9 cellular contexts compared by ENCODE assay signal in the genomic region with DNA sequence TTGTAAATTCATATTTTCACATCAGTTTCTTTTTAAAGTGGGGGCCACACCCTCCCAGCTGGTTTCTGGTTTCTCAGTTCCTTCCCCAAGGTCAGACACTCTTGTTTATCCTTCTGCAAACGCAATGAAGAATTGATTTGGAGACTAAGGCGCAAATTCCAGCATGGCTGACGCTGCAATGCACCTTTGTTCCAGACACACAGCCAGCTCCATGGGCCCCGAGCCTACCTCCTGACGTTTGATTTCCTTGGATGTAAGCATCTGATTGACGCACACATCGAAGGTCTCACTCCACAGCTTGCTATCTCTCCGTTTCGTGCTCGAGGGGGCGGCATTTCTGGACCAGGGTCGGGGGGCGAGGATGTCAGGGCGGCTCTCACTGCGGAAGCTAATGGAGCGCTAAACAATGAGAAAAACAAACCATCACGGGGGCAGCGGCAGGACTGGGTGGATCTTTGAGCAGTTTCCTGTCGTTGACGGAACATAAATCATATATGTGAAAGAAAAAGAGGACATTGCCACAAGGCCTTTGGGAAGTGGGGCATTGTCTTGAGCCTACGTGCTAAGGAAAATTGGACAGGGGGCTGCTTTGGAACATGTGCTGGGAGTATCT. TPM values are rescaled to one million over a fixed set of nuclear protein-coding genes. Genes with fewer than 3 reads are reported as not detected.
DNase-seq lines count a peak whose midpoint lies in the region; ATAC-seq and TF ChIP-seq lines count a peak whose summit lies in the region.
"Had no signal": no experiment of that assay in that cellular context is flagged by ENCODE, and none has a peak within 500 bp of the region (broad histone marks: within the 10 kb centered on the region; RNA-seq: fewer than 3 reads in every experiment).

No MANE protein-coding gene starts in this region.

- ATAC-seq in left lobe of liver: peak; percentile 43
- ATAC-seq in upper lobe of left lung (ENCODE audit: low FRiP score in 2 of 2): peak; percentile 24 to 44
- ATAC-seq in HG02588 (IDR thresholded peaks at IDR 0.05; ENCODE audit: unreplicated experiment): no peak

- WGBS in upper lobe of left lung, 2 donors: 49 to 51% methylated on average over 19 to 21 of the region's 21 CpGs

- BruUV-seq in MCF 10A (replicated peaks; lab: Mats Ljungman, UMichigan): no TSS peak

- no peaks in the 10 kb centered on the region for H3K9me3 ChIP-seq in breast epithelium
- H3K9me3 ChIP-seq in upper lobe of left lung: no peaks in the 10 kb centered on the region
- H3K9me3 ChIP-seq: ascending aorta had no signal

- H3K36me3 ChIP-seq in breast epithelium: no peaks in the 10 kb centered on the region
- H3K36me3 ChIP-seq in upper lobe of left lung: peaks cover 0 to 9% (median 0%) of the 10 kb centered on the region in 4 donors
- H3K36me3 ChIP-seq: ascending aorta had no signal

- no peaks in the 10 kb centered on the region for H3K36me3 Mint-ChIP-seq in MCF 10A (ENCODE audit: insufficient read depth, unreplicated experiment)

- H3K4me1 ChIP-seq in breast epithelium (no peaks in the 10 kb centered on the region), upper lobe of left lung (peaks cover 51 to 86% (median 77%) of the 10 kb centered on the region in 4 donors)
- H3K4me1 ChIP-seq: ascending aorta had no signal

- peaks cover 27% of the 10 kb centered on the region for H3K4me1 Mint-ChIP-seq in MCF 10A (ENCODE audit: insufficient read depth, unreplicated experiment)

- CTCF ChIA-PET in MCF 10A (lab: Yijun Ruan, JAX): interaction anchor here (0.6 kb wide), 1 partner anchor 980 kb away, joined by 4 read pairs; no protein-coding TSS in a partner anchor

- H3K27me3 ChIP-seq in breast epithelium: no peaks in the 10 kb centered on the region
- no peaks in the 10 kb centered on the region for H3K27me3 ChIP-seq in upper lobe of left lung
- H3K27me3 ChIP-seq: ascending aorta had no signal

- H3K9me3 Mint-ChIP-seq in MCF 10A (ENCODE audit: unreplicated experiment): no peaks in the 10 kb centered on the region

- no peaks in the 10 kb centered on the region for H3K27me3 Mint-ChIP-seq in MCF 10A (ENCODE audit: insufficient read depth, unreplicated experiment)

- intact Hi-C loops in breast epithelium (cut with DNase I; ENCODE audit: low total_unique reads) (no loop called here), MCF 10A (cut with micrococcal nuclease) (no loop called here)

- DNase-seq in breast epithelium (ENCODE audit: low spot score in 2 of 2) (no peak), MCF 10A (ENCODE audit: unreplicated experiment) (no peak), left lobe of liver (ENCODE audit: low spot score) (no peak), upper lobe of left lung (peak in 1 of 2 donors; percentile 53), DMS79 treated with DMSO at 0.1 percent for 48 hours (lab: John Stamatoyannopoulos, UW) (no peak), NCI-H2171 treated with DMSO at 0.1 percent for 48 hours (lab: John Stamatoyannopoulos, UW) (no peak)
- peak; percentile 40 for DNase-seq in activated T-cell treated with anti-CD3 and anti-CD28 coated beads, Interleukin-2, amount 50 U/mL, for 1 hour

- no peak overlapping the region for H3K27ac Mint-ChIP-seq in MCF 10A (ENCODE audit: low read depth, unreplicated experiment)

- TF ChIP-seq CTCF in breast epithelium (IDR thresholded peaks at IDR 0.05): no peak
- TF ChIP-seq CTCF in MCF 10A (IDR thresholded peaks at IDR 0.05; ENCODE audit: unreplicated experiment): no peak
- TF ChIP-seq CTCF in upper lobe of left lung (IDR thresholded peaks at IDR 0.05): no peak

- TF ChIP-seq EP300 in upper lobe of left lung (IDR thresholded peaks at IDR 0.05): peak in 3 of 4 donors; percentile 22 to 72 (median 35)

- H3K27ac ChIP-seq in breast epithelium: peak overlapping the region; percentile 68 to 89
- peak overlapping the region; percentile 80 to 86 (median 85) for H3K27ac ChIP-seq in upper lobe of left lung

- POLR2A ChIA-PET in MCF 10A (lab: Yijun Ruan, JAX): no interaction called here

- H3K4me3 ChIP-seq in breast epithelium (peak overlapping the region; percentile 5 to 39 (median 8)), upper lobe of left lung (peak overlapping the region in 3 of 4 donors; percentile 13 to 35 (median 35))
- H3K4me3 ChIP-seq: ascending aorta had no signal

- TF ChIP-seq POLR2A in breast epithelium (IDR thresholded peaks at IDR 0.05) (no peak), upper lobe of left lung (IDR thresholded peaks at IDR 0.05) (peak in 1 of 4 donors; percentile 57)

- no peak overlapping the region for H3K4me3 Mint-ChIP-seq in MCF 10A (ENCODE audit: unreplicated experiment)

RNA-seq across cellular contexts. Expression of a gene that starts 46.9 kb away (rescaled TPM):
- total RNA-seq in breast epithelium (10 to 100 TPM; 11.0 to 45.4 (median 25.2) TPM), MCF 10A (2022) (10.6 and 13.1 TPM in 2 replicates), left lobe of liver (1.5 TPM), upper lobe of left lung (10 to 100 TPM; 26.6 to 38.9 (median 30.0) TPM)
